In the genomic region with DNA sequence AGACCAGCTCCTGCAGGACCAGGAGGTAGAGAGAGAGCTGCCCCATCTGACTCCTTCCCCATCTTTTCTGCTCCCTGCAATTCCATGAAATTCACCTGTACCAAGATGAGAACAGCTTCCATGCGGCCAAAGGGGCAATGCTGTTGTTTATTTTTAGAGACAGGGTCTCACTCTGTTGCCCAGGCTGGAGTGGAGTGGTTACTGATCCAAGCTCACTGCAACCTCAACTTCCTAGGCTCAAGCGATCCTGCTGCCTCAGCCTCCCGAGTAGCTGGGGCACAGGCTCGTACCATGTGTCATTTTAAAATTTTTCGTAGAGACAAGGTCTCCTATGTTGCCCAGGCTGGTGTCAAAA, we compare ENCODE assay signal across 21 cellular contexts. TPM values are rescaled to one million over a fixed set of nuclear protein-coding genes. Genes with fewer than 3 reads are reported as not detected.
"Had no signal": no experiment of that assay in that cellular context is flagged by ENCODE, and none has a peak within 500 bp of the region (broad histone marks: within the 10 kb centered on the region; RNA-seq: fewer than 3 reads in every experiment).

No MANE protein-coding gene starts in this region.

- H3K27ac ChIP-seq: colonic mucosa, esophagus squamous epithelium, hepatocyte, parathyroid adenoma, prostate gland, skin epidermis had no signal

- H3K27me3 ChIP-seq: colonic mucosa, hepatocyte, sigmoid colon had no signal

- H3K9me3 ChIP-seq: colonic mucosa, esophagus squamous epithelium, prostate gland, sigmoid colon had no signal

- H2AFZ ChIP-seq: hepatocyte, parathyroid adenoma had no signal

- FAIRE-seq: kidney had no signal

- ATAC-seq: left colon; left ventricle myocardium superior; stimulated activated naive B cell treated with anti-CD40 and anti-IgM and Interleukin-4, amounts not matched to agents 10 μg/mL and 1 μg/mL and 100 μg/mL, for 72 hours; stimulated activated naive CD8-positive, alpha-beta T cell treated with anti-CD3 and anti-CD28 coated beads, Interleukin-15, amount 100 ng/mL, for 72 hours had no signal

- H3K4me3 ChIP-seq: colonic mucosa, esophagus squamous epithelium, hepatocyte, prostate gland, sigmoid colon, skin epidermis had no signal

- H3K79me2 ChIP-seq: hepatocyte, parathyroid adenoma had no signal

- H3K9ac ChIP-seq: parathyroid adenoma had no signal

- H3K4me2 ChIP-seq: hepatocyte had no signal

- DNase-seq: colonic mucosa; dermis blood vessel endothelial cell; esophagus squamous epithelium; foreskin fibroblast; kidney; left colon; left ventricle myocardium superior; mesendoderm; naive B cell; retina; sigmoid colon; stimulated activated CD4-positive, alpha-beta T cell treated with anti-CD3 and anti-CD28 coated beads, Interleukin-2, amount 100 ng/mL, for 24 hours; stimulated activated CD4-positive, alpha-beta T cell treated with anti-CD3 and anti-CD28 coated beads, Interleukin-4, amount 100 ng/mL, for 4 hours; stimulated activated naive B cell treated with anti-CD40 and anti-IgM and Interleukin-4, amounts not matched to agents 10 μg/mL and 1 μg/mL and 100 μg/mL, for 72 hours; stimulated activated naive CD8-positive, alpha-beta T cell treated with anti-CD3 and anti-CD28 coated beads, Interleukin-15, amount 100 ng/mL, for 72 hours; trophoblast cell had no signal

- H3K36me3 ChIP-seq: colonic mucosa, esophagus squamous epithelium, prostate gland, sigmoid colon had no signal

- H3K4me1 ChIP-seq: colonic mucosa, parathyroid adenoma, prostate gland had no signal

RNA-seq across cellular contexts. Expression of a gene that starts 3.6 kb away (rescaled TPM):
- total RNA-seq: epithelial cell of proximal tubule had no signal

RNA-seq across cellular contexts. Expression of a gene that starts 37.6 kb away (rescaled TPM):
- total RNA-seq: epithelial cell of proximal tubule had no signal
